Comparison of ENCODE assay signal across 2 cellular contexts in genomic region chr6:39844866-39845265, GRCh38.
TF ChIP-seq lines count a peak whose summit lies in the region.

No MANE protein-coding gene starts in this region.

TF ChIP-seq in IMR-90, 13 proteins besides CTCF, POLR2A, EP300 and RAD21:
- TF ChIP-seq RCOR1 (IDR thresholded peaks at IDR 0.05; ENCODE audit: insufficient replicate concordance, low read length) (no peak), USF2 (IDR thresholded peaks at IDR 0.05; ENCODE audit: low read depth, low read length) (no peak), BHLHE40 (IDR thresholded peaks at IDR 0.05; ENCODE audit: low read depth, low read length) (no peak), MXI1 (IDR thresholded peaks at IDR 0.05; ENCODE audit: borderline replicate concordance, low read depth, low read length) (no peak), ELK1 (IDR thresholded peaks at IDR 0.05; ENCODE audit: borderline replicate concordance, low read depth, low read length) (no peak), CHD1 (IDR thresholded peaks at IDR 0.05; ENCODE audit: low read depth, low read length) (no peak), RFX5 (IDR thresholded peaks at IDR 0.05; ENCODE audit: low read depth, low read length) (no peak), MAZ (IDR thresholded peaks at IDR 0.05; ENCODE audit: borderline replicate concordance, low read depth, low read length) (no peak), SMC3 (IDR thresholded peaks at IDR 0.05; ENCODE audit: low read depth, low read length) (no peak), NFE2L2 (IDR thresholded peaks at IDR 0.05; ENCODE audit: low read depth, low read length) (no peak)

TF ChIP-seq in H1, 55 proteins besides CTCF, POLR2A, EP300 and RAD21:
- TF ChIP-seq CTBP2 (IDR thresholded peaks at IDR 0.05; ENCODE audit: borderline replicate concordance, insufficient read depth, insufficient read length, low read length) (no peak), SIX5 (IDR thresholded peaks at IDR 0.05; ENCODE audit: low read depth, low read length) (no peak)
